ENCODE assay signal across 8 cellular contexts in the genomic region with DNA sequence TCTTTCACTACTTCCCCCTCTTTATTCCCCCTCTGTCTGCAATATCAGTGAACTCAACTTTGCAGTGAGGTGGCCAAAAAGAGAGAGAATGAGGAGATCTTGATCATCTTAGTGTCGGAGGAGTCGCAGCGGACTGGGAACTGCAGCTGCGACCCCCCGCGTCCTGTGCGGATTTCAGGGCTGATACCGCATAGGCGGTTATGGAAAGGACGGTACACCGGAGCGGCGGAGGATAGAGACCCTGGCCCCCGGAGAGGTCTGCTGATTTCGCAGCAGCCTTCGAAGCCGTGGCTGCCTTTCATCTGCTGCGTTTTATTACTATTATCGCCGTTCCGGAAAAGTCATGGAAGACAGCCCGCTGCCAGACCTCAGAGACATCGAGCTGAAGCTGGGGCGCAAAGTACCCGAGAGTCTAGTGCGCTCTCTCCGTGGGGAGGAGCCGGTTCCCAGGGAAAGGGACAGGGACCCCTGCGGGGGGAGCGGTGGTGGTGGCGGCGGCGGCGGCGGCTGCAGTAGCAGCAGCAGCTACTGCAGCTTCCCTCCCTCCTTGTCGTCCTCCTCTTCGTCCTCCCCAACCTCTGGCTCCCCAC. TPM values are rescaled to one million over a fixed set of nuclear protein-coding genes. Genes with fewer than 3 reads are reported as not detected.
A peak's percentile ranks its signal among the peaks of the same experiment; 100 is the strongest.
DNase-seq lines count a peak whose midpoint lies in the region; ATAC-seq and TF ChIP-seq lines count a peak whose summit lies in the region.
"Had no signal": no experiment of that assay in that cellular context is flagged by ENCODE, and none has a peak within 500 bp of the region (broad histone marks: within the 10 kb centered on the region; RNA-seq: fewer than 3 reads in every experiment).

No MANE protein-coding gene starts in this region.

- no peak for TF ChIP-seq EP300 in upper lobe of left lung (IDR thresholded peaks at IDR 0.05)

- H3K4me1 ChIP-seq in lung (ENCODE audit: control insufficient read depth in 2 of 2, insufficient read depth in 2 of 2, low read length in 2 of 2) = peaks cover 0 to 2% of the 10 kb centered on the region in 2 donors
- peaks cover 0 to 9% (median 5%) of the 10 kb centered on the region in 4 donors for H3K4me1 ChIP-seq in upper lobe of left lung
- H3K4me1 ChIP-seq in Karpas-422 (ENCODE audit: low read length) = no peaks in the 10 kb centered on the region

- peaks cover 50% of the 10 kb centered on the region for H3K4me1 Mint-ChIP-seq in chondrocyte (ENCODE audit: low read depth)

- H3K4me2 ChIP-seq in Karpas-422 (ENCODE audit: low read depth, low read length, poor library complexity, severe bottlenecking) = no peak overlapping the region

- no peak overlapping the region for H3K9ac ChIP-seq in Karpas-422 (ENCODE audit: low read length)

- H3K9me2 ChIP-seq in Karpas-422 (replicated peaks; ENCODE audit: insufficient read depth, low read length) = no peaks in the 10 kb centered on the region

- H3K36me3 Mint-ChIP-seq in chondrocyte (ENCODE audit: low read depth) = peaks cover 17% of the 10 kb centered on the region

- peak overlapping the region; percentile 100 for H3K27ac Mint-ChIP-seq in chondrocyte (ENCODE audit: unreplicated experiment)
- H3K27ac Mint-ChIP-seq: activated B cell treated with CpG ODN at 0.5 μM for 24 hours had no signal

- 0 to 1% methylated on average over 28 to 37 of the region's 37 CpGs for WGBS in lung, 2 donors
- 0 to 2% methylated on average over 7 to 29 of the region's 37 CpGs for WGBS in upper lobe of left lung, 2 donors

- no peaks in the 10 kb centered on the region for H3K36me3 ChIP-seq in lung (ENCODE audit: control insufficient read depth in 2 of 2, insufficient read depth in 2 of 2, low read length in 2 of 2)
- H3K36me3 ChIP-seq in upper lobe of left lung = no peaks in the 10 kb centered on the region
- no peaks in the 10 kb centered on the region for H3K36me3 ChIP-seq in Karpas-422 (ENCODE audit: insufficient read depth, low read length)

- H3K27me3 ChIP-seq in lung (ENCODE audit: control insufficient read depth, insufficient read depth) (no peaks in the 10 kb centered on the region), upper lobe of left lung (no peaks in the 10 kb centered on the region), Karpas-422 (ENCODE audit: low read length) (no peaks in the 10 kb centered on the region)

- H3K4me3 Mint-ChIP-seq in chondrocyte (ENCODE audit: unreplicated experiment) = peak overlapping the region; percentile 96
- H3K4me3 Mint-ChIP-seq: activated B cell treated with CpG ODN at 0.5 μM for 24 hours had no signal

- peak; percentile 20 for DNase-seq in NCI-H128 (lab: John Stamatoyannopoulos, UW; ENCODE audit: unreplicated experiment)
- no peak for DNase-seq in chondrocyte (ENCODE audit: low spot score)
- DNase-seq in lung (ENCODE audit: low spot score) = no peak
- DNase-seq in upper lobe of left lung = peak; percentile 31 to 56
- no peak for DNase-seq in Karpas-422
- DNase-seq: activated B cell treated with CpG ODN at 0.5 μM for 24 hours had no signal

- H3K4me3 ChIP-seq in lung (peak overlapping the region; percentile 74), upper lobe of left lung (peak overlapping the region; percentile 63 to 85 (median 64)), Karpas-422 (ENCODE audit: low read length) (no peak overlapping the region)

- TF ChIP-seq CTCF in chondrocyte (IDR thresholded peaks at IDR 0.05) (no peak), lung (IDR thresholded peaks at IDR 0.05; ENCODE audit: control extremely low read depth, extremely low read depth) (no peak), upper lobe of left lung (IDR thresholded peaks at IDR 0.05) (no peak)

- H3K27ac ChIP-seq in lung (ENCODE audit: low read depth in 1 of 2, low read length in 1 of 2) = peak overlapping the region; percentile 50 to 94
- H3K27ac ChIP-seq in upper lobe of left lung = peak overlapping the region; percentile 89 to 94 (median 92)
- H3K27ac ChIP-seq in Karpas-422 (ENCODE audit: low read length) = no peak overlapping the region

- no peaks in the 10 kb centered on the region for H3K9me3 ChIP-seq in lung (ENCODE audit: control insufficient read depth in 2 of 2, insufficient read depth in 1 of 2, low read length in 1 of 2)
- no peaks in the 10 kb centered on the region for H3K9me3 ChIP-seq in upper lobe of left lung
- no peaks in the 10 kb centered on the region for H3K9me3 ChIP-seq in Karpas-422 (ENCODE audit: low read length)

- peak; percentile 6 for ATAC-seq in GM19043 (IDR thresholded peaks at IDR 0.05; ENCODE audit: low read depth, unreplicated experiment)
- ATAC-seq in lung (ENCODE audit: insufficient read depth, low FRiP score) = peak; percentile 5
- ATAC-seq in upper lobe of left lung (ENCODE audit: low FRiP score in 2 of 2) = peak in 1 of 2 donors; percentile 36
- ATAC-seq in GM21367 (IDR thresholded peaks at IDR 0.05; ENCODE audit: unreplicated experiment) = no peak

- H3K27me3 Mint-ChIP-seq in chondrocyte (ENCODE audit: low read depth) = no peaks in the 10 kb centered on the region

- H3K79me2 ChIP-seq in Karpas-422 (ENCODE audit: low read length) = no peaks in the 10 kb centered on the region

- no peak overlapping the region for H2AFZ ChIP-seq in Karpas-422 (ENCODE audit: low read length)

- TF ChIP-seq POLR2A in upper lobe of left lung (IDR thresholded peaks at IDR 0.05) = no peak

- no peaks in the 10 kb centered on the region for H4K20me1 ChIP-seq in Karpas-422 (ENCODE audit: insufficient read depth, low read depth, low read length)

- no peaks in the 10 kb centered on the region for H3K9me3 Mint-ChIP-seq in chondrocyte (ENCODE audit: low read depth)
- H3K9me3 Mint-ChIP-seq: activated B cell treated with CpG ODN at 0.5 μM for 24 hours had no signal

RNA-seq across cellular contexts. Expression of gene LURAP1L, which starts 0.6 kb away (rescaled TPM):
- total RNA-seq in chondrocyte (57.0 to 67.4 TPM (median 67.1 TPM) in 3 replicates), lung (100 to 1,000 TPM in 1 of 2 donors, 10 to 100 TPM in 1; 27.0 to 104 TPM), upper lobe of left lung (10 to 100 TPM; 25.4 to 59.7 (median 33.6) TPM)
- polyA plus RNA-seq in lung = 10 to 100 TPM; 24.9 to 33.2 TPM
- not detected in 2 replicates for total RNA-seq in Karpas-422 (2014; rRNA removed; shearing (Covaris generic); ENCODE audit: low replicate concordance)
- total RNA-seq: activated B cell treated with CpG ODN at 0.5 μM for 24 hours had no signal

Comparison
In these comparisons a context has a peak if more than half of its experiments do, and no peak if none do; other contexts are left out.
1. DNase-seq: peak in NCI-H128 (single experiment) and upper lobe of left lung (2 of 2); none in chondrocyte (single experiment), lung (single experiment) and Karpas-422 (single experiment).
2. RNA of gene LURAP1L, which starts 0.6 kb away (total RNA-seq): 27.0 to 104 TPM in lung, 57.0 to 67.4 TPM in chondrocyte and 25.4 to 59.7 TPM in upper lobe of left lung; not detected in Karpas-422; every median in the first group is over 10 times any median in the second.